Comparison of ENCODE assay signal across 1 cellular context in the genomic region with DNA sequence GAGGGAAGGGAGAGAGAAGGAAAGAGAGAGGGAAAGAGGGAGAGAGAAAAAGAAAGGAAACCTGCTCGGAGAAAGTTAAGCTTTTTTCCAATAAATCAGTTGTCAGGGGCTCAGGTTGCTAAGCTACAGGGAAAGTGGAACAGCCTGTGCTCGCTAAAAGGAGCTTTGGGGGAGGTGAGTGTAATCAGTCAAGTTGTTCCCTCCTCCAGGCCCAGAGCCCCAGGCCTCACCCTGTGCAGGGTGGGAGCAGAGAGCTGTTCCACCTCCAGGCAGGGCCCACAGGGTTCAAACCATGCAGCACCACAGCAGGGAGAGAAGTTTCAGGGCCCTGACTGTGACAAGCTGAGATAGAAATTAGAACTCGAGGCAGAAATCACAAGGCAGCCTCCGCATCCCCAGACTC.
TF ChIP-seq lines count a peak whose summit lies in the region.

No MANE protein-coding gene starts in this region.

TF ChIP-seq in WTC11, 78 proteins besides CTCF, POLR2A, EP300 and RAD21 (continued from another document):
- TF ChIP-seq, protein P1, sequence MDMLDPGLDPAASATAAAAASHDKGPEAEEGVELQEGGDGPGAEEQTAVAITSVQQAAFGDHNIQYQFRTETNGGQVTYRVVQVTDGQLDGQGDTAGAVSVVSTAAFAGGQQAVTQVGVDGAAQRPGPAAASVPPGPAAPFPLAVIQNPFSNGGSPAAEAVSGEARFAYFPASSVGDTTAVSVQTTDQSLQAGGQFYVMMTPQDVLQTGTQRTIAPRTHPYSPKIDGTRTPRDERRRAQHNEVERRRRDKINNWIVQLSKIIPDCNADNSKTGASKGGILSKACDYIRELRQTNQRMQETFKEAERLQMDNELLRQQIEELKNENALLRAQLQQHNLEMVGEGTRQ (CRISPR knock-in tag; IDR thresholded peaks at IDR 0.05), result no peak
